In genomic region chr6:14499804-14500203, GRCh38 we compare ENCODE assay signal across 12 cellular contexts.
DNase-seq lines count a peak whose midpoint lies in the region; ATAC-seq, FAIRE-seq and TF ChIP-seq lines count a peak whose summit lies in the region.
"Had no signal": no experiment of that assay in that cellular context is flagged by ENCODE, and none has a peak within 500 bp of the region (broad histone marks: within the 10 kb centered on the region; RNA-seq: fewer than 3 reads in every experiment).

No MANE protein-coding gene starts in this region.

- peaks cover 20% of the 10 kb centered on the region for H3K4me1 ChIP-seq in keratinocyte (ENCODE audit: control insufficient read depth, extremely low read depth, insufficient read depth, low read length)
- H3K4me1 ChIP-seq: pancreas had no signal

- H3K27ac ChIP-seq in keratinocyte (ENCODE audit: control insufficient read depth, insufficient read depth, low read length) = no peak overlapping the region
- H3K27ac ChIP-seq: pancreas had no signal

- no peaks in the 10 kb centered on the region for H3K79me2 ChIP-seq in keratinocyte (ENCODE audit: control insufficient read depth, insufficient read depth, low read length)

- ATAC-seq in GM18505 (IDR thresholded peaks at IDR 0.05; ENCODE audit: unreplicated experiment) = no peak
- no peak for ATAC-seq in HG03378 (IDR thresholded peaks at IDR 0.05; ENCODE audit: unreplicated experiment)
- no peak for ATAC-seq in GM18498 (IDR thresholded peaks at IDR 0.05; ENCODE audit: unreplicated experiment)

- H3K36me3 ChIP-seq in keratinocyte (ENCODE audit: control insufficient read depth in 2 of 2, extremely low read depth in 1 of 2, insufficient read depth in 2 of 2, low read length in 2 of 2) = no peaks in the 10 kb centered on the region
- H3K36me3 ChIP-seq: pancreas had no signal

- H4K20me1 ChIP-seq in keratinocyte (ENCODE audit: control insufficient read depth, extremely low read depth, insufficient read depth, low read length) = no peaks in the 10 kb centered on the region

- TF ChIP-seq POLR2A in GM18505 (IDR thresholded peaks at IDR 0.05; ENCODE audit: borderline replicate concordance, extremely low read depth, insufficient read depth, insufficient read length) = no peak

- peak; percentile 48 for DNase-seq in AG09319 (ENCODE audit: extremely low read depth, low read depth)
- DNase-seq in HS-5 (ENCODE audit: low read depth) = peak; percentile 86
- peak; percentile 95 for DNase-seq in astrocyte of the hippocampus (ENCODE audit: low read depth, low spot score)
- DNase-seq in keratinocyte (ENCODE audit: low read depth, low spot score) = no peak
- no peak for DNase-seq in ureter (ENCODE audit: low spot score)
- DNase-seq: activated CD4-positive, alpha-beta T cell treated with anti-CD3 and anti-CD28 coated beads, Interleukin-2, amount 50 U/mL, for 1 hour; aorta; CD4-positive, alpha-beta T cell; pancreas had no signal

- no peaks in the 10 kb centered on the region for H3K9me1 ChIP-seq in keratinocyte (ENCODE audit: control insufficient read depth, extremely low read depth, insufficient read depth, low read length)

- H3K9ac ChIP-seq in keratinocyte (ENCODE audit: control insufficient read depth, extremely low read depth, insufficient read depth, low read length) = no peak overlapping the region

- H3K4me3 ChIP-seq in keratinocyte (ENCODE audit: control insufficient read depth in 2 of 3, extremely low read depth in 1 of 3, insufficient read depth in 2 of 3, low read depth in 1 of 3, low read length in 3 of 3) = no peak overlapping the region
- H3K4me3 ChIP-seq: pancreas had no signal

- dilution Hi-C loops in keratinocyte (cut with MboI; ENCODE audit: extremely low pct_ligation_motif_present, low sequenced_read_pairs) = no loop called here

- no peak overlapping the region for H2AFZ ChIP-seq in keratinocyte (ENCODE audit: control insufficient read depth, low read length)

- FAIRE-seq in keratinocyte (lab: Jason Lieb, UNC) = peak; percentile 97
- FAIRE-seq: pancreas had no signal

- peak; percentile 4 for TF ChIP-seq CTCF in AG09319 (IDR thresholded peaks at IDR 0.05; ENCODE audit: low read depth, low read length)
- TF ChIP-seq CTCF in keratinocyte (optimal IDR thresholded peaks at IDR 0.05 in 1 of 3, IDR thresholded peaks at IDR 0.05 in 1 of 3, conservative IDR thresholded peaks at IDR 0.05 in 1 of 3; ENCODE audit: extremely low read depth in 1 of 3, insufficient read depth in 2 of 3, low read length in 3 of 3) = peak in 1 of 3 experiments; percentile 24

- peak overlapping the region; percentile 59 for H3K4me2 ChIP-seq in keratinocyte (ENCODE audit: control insufficient read depth, extremely low read depth, insufficient read depth, low read depth, low read length)

- H3K27me3 ChIP-seq in keratinocyte (ENCODE audit: control insufficient read depth, extremely low read depth, insufficient read depth, low read length) = no peaks in the 10 kb centered on the region
- H3K27me3 ChIP-seq: pancreas had no signal

- no peaks in the 10 kb centered on the region for H3K9me3 ChIP-seq in keratinocyte (ENCODE audit: control insufficient read depth, low read depth, low read length)
- H3K9me3 ChIP-seq: pancreas had no signal

Comparison
In these comparisons a context has a peak if more than half of its experiments do, and no peak if none do; other contexts are left out.
1. DNase-seq: peak in AG09319 (single experiment), HS-5 (single experiment) and astrocyte of the hippocampus (single experiment); none in keratinocyte (single experiment) and ureter (single experiment).